9 cellular contexts compared by ENCODE assay signal in the genomic region with DNA sequence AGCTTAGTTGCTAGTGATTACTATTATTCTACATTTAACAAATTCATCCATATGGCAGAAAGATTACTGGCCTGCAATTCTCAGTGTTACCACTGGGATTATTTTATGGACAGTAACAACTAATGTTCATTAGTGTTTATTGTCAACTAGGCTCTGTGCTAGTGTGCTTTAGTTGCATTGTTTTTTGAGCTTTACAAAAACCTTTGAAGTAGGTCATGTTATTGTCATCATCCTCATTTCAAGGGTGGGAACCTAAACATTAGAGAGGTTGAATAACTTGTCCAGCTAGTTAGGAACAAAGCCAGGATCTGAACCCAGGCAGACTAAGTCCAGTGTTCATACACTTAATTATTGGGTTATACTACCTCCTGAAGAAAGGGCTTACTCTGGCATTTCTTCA. TPM values are rescaled to one million over a fixed set of nuclear protein-coding genes. Genes with fewer than 3 reads are reported as not detected.
A peak's percentile ranks its signal among the peaks of the same experiment; 100 is the strongest.
DNase-seq lines count a peak whose midpoint lies in the region; ATAC-seq, FAIRE-seq and TF ChIP-seq lines count a peak whose summit lies in the region.
"Had no signal": no experiment of that assay in that cellular context is flagged by ENCODE, and none has a peak within 500 bp of the region (broad histone marks: within the 10 kb centered on the region; RNA-seq: fewer than 3 reads in every experiment).

No MANE protein-coding gene starts in this region.

- H3K4me3 Mint-ChIP-seq in stimulated activated memory B cell treated with anti-CD40 and anti-IgM and Interleukin-4, amounts not matched to agents 10 μg/mL and 1 μg/mL and 100 μg/mL, for 72 hours, result no peak overlapping the region

- no peak overlapping the region for H3K27ac ChIP-seq in heart right ventricle
- no peak overlapping the region for H3K27ac ChIP-seq in ovary

- peaks cover 12% of the 10 kb centered on the region for H3K27me3 Mint-ChIP-seq in stimulated activated memory B cell treated with anti-CD40 and anti-IgM and Interleukin-4, amounts not matched to agents 10 μg/mL and 1 μg/mL and 100 μg/mL, for 72 hours

- H3K36me3 ChIP-seq in heart right ventricle, result no peaks in the 10 kb centered on the region
- H3K36me3 ChIP-seq in ovary, result no peaks in the 10 kb centered on the region

- H3K9me3 ChIP-seq in heart right ventricle (no peaks in the 10 kb centered on the region), ovary (no peaks in the 10 kb centered on the region)

- no peaks in the 10 kb centered on the region for H3K9me3 Mint-ChIP-seq in stimulated activated memory B cell treated with anti-CD40 and anti-IgM and Interleukin-4, amounts not matched to agents 10 μg/mL and 1 μg/mL and 100 μg/mL, for 72 hours

- intact Hi-C loops in heart right ventricle (cut with DNase I) (no loop called here), left cardiac atrium (cut with DNase I) (no loop called here), ovary (cut with DNase I) (no loop called here)

- TF ChIP-seq CTCF in heart right ventricle (IDR thresholded peaks at IDR 0.05) (peak in 6 of 9 donors; percentile 8 to 34 (median 22)), ovary (IDR thresholded peaks at IDR 0.05) (no peak)

- no peak overlapping the region for H3K27ac Mint-ChIP-seq in stimulated activated memory B cell treated with anti-CD40 and anti-IgM and Interleukin-4, amounts not matched to agents 10 μg/mL and 1 μg/mL and 100 μg/mL, for 72 hours

- peaks cover 0 to 4% (median 0%) of the 10 kb centered on the region in 7 donors for H3K27me3 ChIP-seq in heart right ventricle
- H3K27me3 ChIP-seq in ovary, result no peaks in the 10 kb centered on the region

- no peak overlapping the region for H3K4me3 ChIP-seq in heart right ventricle
- no peak overlapping the region for H3K4me3 ChIP-seq in ovary

- peak; percentile 12 for FAIRE-seq in endometrium (lab: Jason Lieb, UNC)

- TF ChIP-seq EP300 in ovary (IDR thresholded peaks at IDR 0.05), result no peak

- H3K4me1 Mint-ChIP-seq in stimulated activated memory B cell treated with anti-CD40 and anti-IgM and Interleukin-4, amounts not matched to agents 10 μg/mL and 1 μg/mL and 100 μg/mL, for 72 hours, result no peaks in the 10 kb centered on the region

- no peaks in the 10 kb centered on the region for H3K36me3 Mint-ChIP-seq in stimulated activated memory B cell treated with anti-CD40 and anti-IgM and Interleukin-4, amounts not matched to agents 10 μg/mL and 1 μg/mL and 100 μg/mL, for 72 hours

- H3K4me1 ChIP-seq in heart right ventricle, result no peaks in the 10 kb centered on the region
- H3K4me1 ChIP-seq in ovary (ENCODE audit: insufficient read depth), result no peaks in the 10 kb centered on the region

- DNase-seq in heart right ventricle, result no peak
- no peak for DNase-seq in left cardiac atrium
- no peak for DNase-seq in NCI-H1092 (lab: John Stamatoyannopoulos, UW)
- DNase-seq in iPS-NIHi7 (ENCODE audit: extremely low spot score), result no peak
- DNase-seq in ovary, result no peak
- DNase-seq: stimulated activated CD4-positive, alpha-beta T cell treated with anti-CD3 and anti-CD28 coated beads, Interleukin-2, amount 100 ng/mL, for 24 hours had no signal

- ATAC-seq in heart right ventricle, result no peak
- ATAC-seq in left cardiac atrium, result no peak
- peak; percentile 72 for ATAC-seq in HG03442 (IDR thresholded peaks at IDR 0.05; ENCODE audit: unreplicated experiment)
- no peak for ATAC-seq in stimulated activated memory B cell treated with anti-CD40 and anti-IgM and Interleukin-4, amounts not matched to agents 10 μg/mL and 1 μg/mL and 100 μg/mL, for 72 hours

- TF ChIP-seq POLR2A in ovary (IDR thresholded peaks at IDR 0.05), result no peak

RNA-seq across cellular contexts. Expression of gene TDRD3, which starts 27.8 kb away (rescaled TPM):
- total RNA-seq in heart right ventricle (10 to 100 TPM; 38.1 to 60.7 (median 51.6) TPM), left cardiac atrium (10 to 100 TPM; 34.5 to 45.4 TPM), ovary (10 to 100 TPM; 29.3 to 63.0 (median 43.3) TPM)
- polyA plus RNA-seq in heart right ventricle (10 to 100 TPM in 1 of 2 donors, 1 to 10 TPM in 1; 9.8 to 26.6 TPM), ovary (10 to 100 TPM; 15.8 to 22.0 TPM)

Comparison
In these comparisons a context has a peak if more than half of its experiments do, and no peak if none do; other contexts are left out.
1. CTCF ChIP-seq: peak in heart right ventricle (6 of 9); none in ovary (0 of 3).